8 cellular contexts compared by ENCODE assay signal in genomic region chr5:76717222-76718083, GRCh38. TPM values are rescaled to one million over a fixed set of nuclear protein-coding genes. Genes with fewer than 3 reads are reported as not detected.
A peak's percentile ranks its signal among the peaks of the same experiment; 100 is the strongest.
DNase-seq lines count a peak whose midpoint lies in the region; ATAC-seq and TF ChIP-seq lines count a peak whose summit lies in the region.

No MANE protein-coding gene starts in this region.

- H3K36me3 ChIP-seq in ES-I3 (ENCODE audit: insufficient read depth, low read length) (no peaks in the 10 kb centered on the region), RWPE2 (ENCODE audit: low read depth) (no peaks in the 10 kb centered on the region), fibroblast of lung (ENCODE audit: control insufficient read depth, insufficient read depth, low read length) (peaks cover 5% of the 10 kb centered on the region), parathyroid adenoma (ENCODE audit: control insufficient read depth, insufficient read depth, low read length) (no peaks in the 10 kb centered on the region)

- H3K4me3 ChIP-seq in RWPE2 (ENCODE audit: severe bottlenecking), result peak overlapping the region; percentile 86
- H3K4me3 ChIP-seq in fibroblast of lung (replicated peaks in 1 of 4; ENCODE audit: control extremely low read depth in 1 of 4, insufficient read depth in 1 of 4, low read depth in 3 of 4, low read length in 4 of 4), result peak overlapping the region; percentile 89 to 94 (median 92)
- H3K4me3 ChIP-seq in parathyroid adenoma (ENCODE audit: low read depth, low read length), result peak overlapping the region; percentile 60

- no peaks in the 10 kb centered on the region for H3K9me3 ChIP-seq in ES-I3 (ENCODE audit: control insufficient read depth, insufficient read depth, low read length)
- H3K9me3 ChIP-seq in RWPE2 (ENCODE audit: severe bottlenecking), result no peaks in the 10 kb centered on the region
- no peaks in the 10 kb centered on the region for H3K9me3 ChIP-seq in fibroblast of lung (ENCODE audit: control insufficient read depth, insufficient read depth, low read depth, low read length)
- no peaks in the 10 kb centered on the region for H3K9me3 ChIP-seq in parathyroid adenoma (ENCODE audit: control insufficient read depth, low read length)

- H3K27ac ChIP-seq in RWPE2 (ENCODE audit: poor library complexity, severe bottlenecking), result no peak overlapping the region
- H3K27ac ChIP-seq in fibroblast of lung (ENCODE audit: insufficient read depth, low read length), result peak overlapping the region; percentile 83
- H3K27ac ChIP-seq in parathyroid adenoma, result no peak overlapping the region

- H3K9ac ChIP-seq in ES-I3 (ENCODE audit: low read depth, low read length) (peak overlapping the region; percentile 85; the same call in 1 of the 2 replicates), fibroblast of lung (ENCODE audit: insufficient read depth, low read length) (peak overlapping the region; percentile 82), parathyroid adenoma (no peak overlapping the region)

- no peak for ATAC-seq in RWPE2 (ENCODE audit: low read depth)
- no peak for ATAC-seq in HG03460 (IDR thresholded peaks at IDR 0.05; ENCODE audit: unreplicated experiment)
- ATAC-seq in GM19035 (IDR thresholded peaks at IDR 0.05; ENCODE audit: unreplicated experiment), result no peak

- no peaks in the 10 kb centered on the region for H4K20me1 ChIP-seq in fibroblast of lung (ENCODE audit: control insufficient read depth, extremely low read depth, insufficient read depth, low read length)

- H3K4me1 ChIP-seq in ES-I3 (ENCODE audit: insufficient read depth, low read length) (peaks cover 7% of the 10 kb centered on the region; the same call in 1 of the 2 replicates), RWPE2 (ENCODE audit: insufficient read depth, poor library complexity, severe bottlenecking) (peaks cover 5% of the 10 kb centered on the region), fibroblast of lung (ENCODE audit: control insufficient read depth, extremely low read depth, insufficient read depth, low read length) (peaks cover 5% of the 10 kb centered on the region), parathyroid adenoma (peaks cover 2% of the 10 kb centered on the region)

- H2AFZ ChIP-seq in fibroblast of lung (ENCODE audit: low read length), result no peak overlapping the region
- no peak overlapping the region for H2AFZ ChIP-seq in parathyroid adenoma

- H3K79me2 ChIP-seq in fibroblast of lung (ENCODE audit: control insufficient read depth, insufficient read depth, low read length) (peaks cover 62% of the 10 kb centered on the region), parathyroid adenoma (no peaks in the 10 kb centered on the region)

- TF ChIP-seq CTCF in RWPE2 (IDR thresholded peaks at IDR 0.05; ENCODE audit: poor library complexity, severe bottlenecking), result no peak
- TF ChIP-seq CTCF in fibroblast of lung (conservative IDR thresholded peaks at IDR 0.05 in 1 of 2, IDR thresholded peaks at IDR 0.05 in 1 of 2; ENCODE audit: low read depth in 1 of 2, low read length in 2 of 2), result no peak
- TF ChIP-seq CTCF in parathyroid adenoma (IDR thresholded peaks at IDR 0.05), result no peak

- H3K4me2 ChIP-seq in fibroblast of lung (ENCODE audit: extremely low read depth, insufficient read depth, low read length) (peak overlapping the region; percentile 89), parathyroid adenoma (ENCODE audit: low read length) (peak overlapping the region; percentile 39)

- DNase-seq in RWPE2 (ENCODE audit: low spot score) (no peak), fibroblast of lung (ENCODE audit: low read depth in 2 of 2) (no peak), posterior vena cava (ENCODE audit: low spot score) (no peak), NCI-H128 (lab: John Stamatoyannopoulos, UW; ENCODE audit: unreplicated experiment) (no peak)

- no peaks in the 10 kb centered on the region for H3K27me3 ChIP-seq in RWPE2 (ENCODE audit: insufficient read depth, poor library complexity, severe bottlenecking)
- H3K27me3 ChIP-seq in fibroblast of lung (ENCODE audit: control insufficient read depth, insufficient read depth, low read length), result no peaks in the 10 kb centered on the region
- H3K27me3 ChIP-seq in parathyroid adenoma (ENCODE audit: control insufficient read depth, insufficient read depth, low read length), result no peaks in the 10 kb centered on the region

- intact Hi-C loops in posterior vena cava (cut with DNase I), result no loop called here

RNA-seq across cellular contexts. Expression of gene F2R, which starts 1.5 kb away (rescaled TPM):
- 164 and 265 TPM in 2 replicates for total RNA-seq in fibroblast of lung
- 700 and 797 TPM in 2 replicates for polyA plus RNA-seq in fibroblast of lung
- 319 and 383 TPM in 2 replicates for polyA plus RNA-seq in fibroblast of lung (2012)
- polyA minus RNA-seq in fibroblast of lung (ENCODE audit: low replicate concordance), result 553 and 578 TPM in 2 replicates
- 10 to 100 TPM; 13.9 to 19.9 TPM for total RNA-seq in posterior vena cava
